In genomic region chr18:38367473-38367872, GRCh38 we compare ENCODE assay signal across 17 cellular contexts.
DNase-seq lines count a peak whose midpoint lies in the region; FAIRE-seq and TF ChIP-seq lines count a peak whose summit lies in the region.
"Had no signal": no experiment of that assay in that cellular context is flagged by ENCODE, and none has a peak within 500 bp of the region (broad histone marks: within the 10 kb centered on the region; RNA-seq: fewer than 3 reads in every experiment).

No MANE protein-coding gene starts in this region.

- H3K27ac ChIP-seq in OCI-LY3 (ENCODE audit: low read length) (no peak overlapping the region), keratinocyte (ENCODE audit: control insufficient read depth, insufficient read depth, low read length) (no peak overlapping the region), suprapubic skin (no peak overlapping the region), kidney (ENCODE audit: low read depth in 2 of 2, low read length in 2 of 2) (no peak overlapping the region)
- H3K27ac ChIP-seq: adrenal gland, spleen had no signal

- H3K79me2 ChIP-seq in OCI-LY3 (ENCODE audit: low read length) (no peaks in the 10 kb centered on the region), keratinocyte (ENCODE audit: control insufficient read depth, insufficient read depth, low read length) (no peaks in the 10 kb centered on the region)

- intact Hi-C loops in kidney (cut with DNase I): no loop called here

- 89% methylated on average over 1 of the region's 1 CpG for WGBS in suprapubic skin

- no peak overlapping the region for H3K4me3 ChIP-seq in OCI-LY3 (ENCODE audit: low read length)
- no peak overlapping the region for H3K4me3 ChIP-seq in keratinocyte (ENCODE audit: control insufficient read depth in 2 of 3, extremely low read depth in 1 of 3, insufficient read depth in 2 of 3, low read depth in 1 of 3, low read length in 3 of 3)
- H3K4me3 ChIP-seq in MG63: no peak overlapping the region
- no peak overlapping the region for H3K4me3 ChIP-seq in suprapubic skin
- no peak overlapping the region for H3K4me3 ChIP-seq in kidney (ENCODE audit: low read length in 2 of 2)
- H3K4me3 ChIP-seq: adrenal gland, spleen had no signal

- H3K4me1 ChIP-seq in OCI-LY3 (ENCODE audit: low read length) (peaks cover 12% of the 10 kb centered on the region), keratinocyte (ENCODE audit: control insufficient read depth, extremely low read depth, insufficient read depth, low read length) (peaks cover 4% of the 10 kb centered on the region), suprapubic skin (no peaks in the 10 kb centered on the region), kidney (ENCODE audit: control insufficient read depth in 1 of 2, insufficient read depth in 1 of 2, low read depth in 1 of 2, low read length in 2 of 2) (no peaks in the 10 kb centered on the region)
- H3K4me1 ChIP-seq: adrenal gland, spleen had no signal

- FAIRE-seq in keratinocyte (lab: Jason Lieb, UNC): peak; percentile 43
- FAIRE-seq in kidney (lab: Jason Lieb, UNC): no peak

- H3K9me3 ChIP-seq in OCI-LY3 (ENCODE audit: insufficient read depth, low read length) (no peaks in the 10 kb centered on the region), keratinocyte (ENCODE audit: control insufficient read depth, low read depth, low read length) (no peaks in the 10 kb centered on the region), MG63 (no peaks in the 10 kb centered on the region), suprapubic skin (no peaks in the 10 kb centered on the region), kidney (ENCODE audit: control insufficient read depth in 1 of 2, low read length in 2 of 2) (no peaks in the 10 kb centered on the region)
- H3K9me3 ChIP-seq: adrenal gland, spleen had no signal

- dilution Hi-C loops in keratinocyte (cut with MboI; ENCODE audit: extremely low pct_ligation_motif_present, low sequenced_read_pairs): no loop called here

- no peak overlapping the region for H3K4me2 ChIP-seq in OCI-LY3 (ENCODE audit: low read length)
- no peak overlapping the region for H3K4me2 ChIP-seq in keratinocyte (ENCODE audit: control insufficient read depth, extremely low read depth, insufficient read depth, low read depth, low read length)

- no peak overlapping the region for H2AFZ ChIP-seq in OCI-LY3 (ENCODE audit: low read depth, low read length)
- H2AFZ ChIP-seq in keratinocyte (ENCODE audit: control insufficient read depth, low read length): no peak overlapping the region

- H3K36me3 ChIP-seq in OCI-LY3 (replicated peaks; ENCODE audit: low read depth, low read length) (no peaks in the 10 kb centered on the region), keratinocyte (ENCODE audit: control insufficient read depth in 2 of 2, extremely low read depth in 1 of 2, insufficient read depth in 2 of 2, low read length in 2 of 2) (no peaks in the 10 kb centered on the region), MG63 (no peaks in the 10 kb centered on the region), suprapubic skin (no peaks in the 10 kb centered on the region), kidney (ENCODE audit: control insufficient read depth in 1 of 2, insufficient read depth in 2 of 2, low read length in 2 of 2) (no peaks in the 10 kb centered on the region)
- H3K36me3 ChIP-seq: adrenal gland, spleen had no signal

- TF ChIP-seq EP300 in suprapubic skin (IDR thresholded peaks at IDR 0.05): no peak

- H3K9ac ChIP-seq in OCI-LY3 (ENCODE audit: low read length) (no peak overlapping the region), keratinocyte (ENCODE audit: control insufficient read depth, extremely low read depth, insufficient read depth, low read length) (no peak overlapping the region), kidney (ENCODE audit: low read length in 2 of 2) (no peak overlapping the region)

- no peaks in the 10 kb centered on the region for H4K20me1 ChIP-seq in OCI-LY3 (ENCODE audit: insufficient read depth, low read length)
- no peaks in the 10 kb centered on the region for H4K20me1 ChIP-seq in keratinocyte (ENCODE audit: control insufficient read depth, extremely low read depth, insufficient read depth, low read length)

- H3K27me3 ChIP-seq in OCI-LY3 (ENCODE audit: low read depth, low read length) (no peaks in the 10 kb centered on the region), keratinocyte (ENCODE audit: control insufficient read depth, extremely low read depth, insufficient read depth, low read length) (no peaks in the 10 kb centered on the region), MG63 (no peaks in the 10 kb centered on the region), suprapubic skin (no peaks in the 10 kb centered on the region)
- H3K27me3 ChIP-seq: adrenal gland, spleen had no signal

- TF ChIP-seq CTCF in OCI-LY3 (IDR thresholded peaks at IDR 0.05; ENCODE audit: low read depth, low read length) (peak; percentile 30), keratinocyte (optimal IDR thresholded peaks at IDR 0.05 in 1 of 3, IDR thresholded peaks at IDR 0.05 in 1 of 3, conservative IDR thresholded peaks at IDR 0.05 in 1 of 3; ENCODE audit: extremely low read depth in 1 of 3, insufficient read depth in 2 of 3, low read length in 3 of 3) (peak in 2 of 3 experiments; percentile 14 to 27), suprapubic skin (IDR thresholded peaks at IDR 0.05) (no peak), kidney (IDR thresholded peaks at IDR 0.05; ENCODE audit: borderline replicate concordance, extremely low read depth, insufficient read depth) (no peak)

- TF ChIP-seq POLR2A in suprapubic skin (IDR thresholded peaks at IDR 0.05): no peak

- DNase-seq in SKM-1 treated with dmso at 0.1 percent for 144 hours (lab: John Stamatoyannopoulos, UW; ENCODE audit: unreplicated experiment): peak; percentile 5
- no peak for DNase-seq in SKM-1 (lab: John Stamatoyannopoulos, UW; ENCODE audit: unreplicated experiment)
- DNase-seq in keratinocyte (ENCODE audit: low read depth, low spot score): no peak
- no peak for DNase-seq in MG63
- DNase-seq in NCI-H82 treated with DMSO at 0.1 percent for 48 hours (lab: John Stamatoyannopoulos, UW; ENCODE audit: unreplicated experiment): no peak
- DNase-seq in suprapubic skin (ENCODE audit: low spot score in 2 of 2): no peak
- DNase-seq in kidney: no peak
- DNase-seq: activated CD4-positive, alpha-beta T cell treated with anti-CD3 and anti-CD28 coated beads, Interleukin-2, amount 10 ng/mL, durations not matched to agents 24 days and 14 days; activated effector memory CD4-positive, alpha-beta T cell treated with anti-CD3 and anti-CD28 coated beads, Interleukin-2, amount 50 U/mL, for 16 hours; adrenal gland; CD4-positive, alpha-beta memory T cell; dermis blood vessel endothelial cell; foreskin melanocyte; NCI-H1417 treated with DMSO at 0.1 percent for 48 hours; spleen; stimulated activated CD4-positive, alpha-beta T cell treated with anti-CD3 and anti-CD28 coated beads, Interleukin-4, amount 100 ng/mL, for 4 hours had no signal

- no peaks in the 10 kb centered on the region for H3K9me1 ChIP-seq in keratinocyte (ENCODE audit: control insufficient read depth, extremely low read depth, insufficient read depth, low read length)

Comparison
In these comparisons a context has a peak if more than half of its experiments do, and no peak if none do; other contexts are left out.
1. CTCF ChIP-seq: peak in OCI-LY3 (single experiment) and keratinocyte (2 of 3); none in suprapubic skin (0 of 2) and kidney (single experiment).